ENCODE assay signal across 9 cellular contexts in genomic region chr21:46298083-46298412, GRCh38. TPM values are rescaled to one million over a fixed set of nuclear protein-coding genes. Genes with fewer than 3 reads are reported as not detected.
DNase-seq lines count a peak whose midpoint lies in the region; ATAC-seq, FAIRE-seq and TF ChIP-seq lines count a peak whose summit lies in the region.
"Had no signal": no experiment of that assay in that cellular context is flagged by ENCODE, and none has a peak within 500 bp of the region (broad histone marks: within the 10 kb centered on the region; RNA-seq: fewer than 3 reads in every experiment).

No MANE protein-coding gene starts in this region.

- no peak for TF ChIP-seq POLR2A in H54 (IDR thresholded peaks at IDR 0.05; ENCODE audit: low read depth, low read length)

- H3K27ac ChIP-seq in tibial artery = peak overlapping the region; percentile 7 to 34

- ATAC-seq in activated T-cell treated with anti-CD3 and anti-CD28 coated beads, Interleukin-2, amount 50 U/mL, for 72 hours (replicated peaks in 1 of 2) = no peak
- ATAC-seq in memory B cell (ENCODE audit: low read depth) = no peak

- no peak for DNase-seq in activated T-cell treated with anti-CD3 and anti-CD28 coated beads, Interleukin-2, amount 50 U/mL, for 72 hours
- no peak for DNase-seq in activated T-cell treated with anti-CD3 and anti-CD28 coated beads, Interleukin-2, amount 50 U/mL, for 48 hours
- no peak for DNase-seq in chondrocyte (ENCODE audit: low spot score)
- DNase-seq in memory B cell (ENCODE audit: low spot score in 2 of 2) = no peak
- no peak for DNase-seq in tibial artery
- DNase-seq in middle frontal gyrus (ENCODE audit: extremely low spot score, low spot score) = no peak
- DNase-seq in H54 (ENCODE audit: insufficient read length, low spot score) = no peak
- DNase-seq in amniotic stem cell (lab: John Stamatoyannopoulos, UW) = no peak
- DNase-seq: stimulated activated naive CD4-positive, alpha-beta T cell treated with Interleukin-2 at 50 U/mL for 16 hours had no signal

- no peaks in the 10 kb centered on the region for H3K9me3 ChIP-seq in tibial artery

- H3K4me3 ChIP-seq in tibial artery = peak overlapping the region; percentile 41 to 58

- H3K4me1 ChIP-seq in tibial artery = peaks cover 0 to 12% (median 11%) of the 10 kb centered on the region in 4 donors

- H3K36me3 Mint-ChIP-seq in activated T-cell treated with anti-CD3 and anti-CD28 coated beads, Interleukin-2, amount 50 U/mL, for 72 hours (ENCODE audit: insufficient read depth in 2 of 2) = peaks cover 5 to 15% of the 10 kb centered on the region in 2 donors
- H3K36me3 Mint-ChIP-seq in chondrocyte (ENCODE audit: low read depth) (no peaks in the 10 kb centered on the region), memory B cell (no peaks in the 10 kb centered on the region)

- H3K27me3 ChIP-seq in tibial artery = peaks cover 0 to 18% of the 10 kb centered on the region in 2 donors

- H3K27ac Mint-ChIP-seq in activated T-cell treated with anti-CD3 and anti-CD28 coated beads, Interleukin-2, amount 50 U/mL, for 72 hours = no peak overlapping the region
- H3K27ac Mint-ChIP-seq in chondrocyte (ENCODE audit: unreplicated experiment) (peak overlapping the region; percentile 41), memory B cell (no peak overlapping the region)

- peaks cover 11% of the 10 kb centered on the region for H3K4me1 Mint-ChIP-seq in activated T-cell treated with anti-CD3 and anti-CD28 coated beads, Interleukin-2, amount 50 U/mL, for 72 hours (ENCODE audit: low read depth)
- H3K4me1 Mint-ChIP-seq in chondrocyte (ENCODE audit: low read depth) (peaks cover 14% of the 10 kb centered on the region), memory B cell (peaks cover 10% of the 10 kb centered on the region)

- no peaks in the 10 kb centered on the region for H3K9me3 Mint-ChIP-seq in activated T-cell treated with anti-CD3 and anti-CD28 coated beads, Interleukin-2, amount 50 U/mL, for 72 hours
- no peaks in the 10 kb centered on the region for H3K9me3 Mint-ChIP-seq in chondrocyte (ENCODE audit: low read depth)
- no peaks in the 10 kb centered on the region for H3K9me3 Mint-ChIP-seq in memory B cell

- TF ChIP-seq CTCF in chondrocyte (IDR thresholded peaks at IDR 0.05) = no peak
- TF ChIP-seq CTCF in tibial artery (IDR thresholded peaks at IDR 0.05) = no peak

- FAIRE-seq in H54 (lab: Jason Lieb, UNC) = no peak

- intact Hi-C loops in tibial artery (cut with DNase I; ENCODE audit: low total_unique reads) = no loop called here

- H3K27me3 Mint-ChIP-seq in activated T-cell treated with anti-CD3 and anti-CD28 coated beads, Interleukin-2, amount 50 U/mL, for 72 hours (ENCODE audit: low read depth) = peaks cover 5% of the 10 kb centered on the region
- no peaks in the 10 kb centered on the region for H3K27me3 Mint-ChIP-seq in chondrocyte (ENCODE audit: low read depth)
- H3K27me3 Mint-ChIP-seq in memory B cell = no peaks in the 10 kb centered on the region

- peaks cover 0 to 19% (median 0%) of the 10 kb centered on the region in 3 donors for H3K36me3 ChIP-seq in tibial artery

- H3K4me3 Mint-ChIP-seq in activated T-cell treated with anti-CD3 and anti-CD28 coated beads, Interleukin-2, amount 50 U/mL, for 72 hours = peak overlapping the region; percentile 70 to 75
- peak overlapping the region; percentile 35 for H3K4me3 Mint-ChIP-seq in chondrocyte (ENCODE audit: unreplicated experiment)
- peak overlapping the region; percentile 78 for H3K4me3 Mint-ChIP-seq in memory B cell

RNA-seq across cellular contexts. Expression of gene YBEY, which starts 11.9 kb away (rescaled TPM):
- total RNA-seq in activated T-cell treated with anti-CD3 and anti-CD28 coated beads, Interleukin-2, amount 50 U/mL, for 72 hours = 10 to 100 TPM; 22.3 to 25.7 TPM
- 10.6 to 16.0 TPM (median 13.1 TPM) in 3 replicates for total RNA-seq in chondrocyte

RNA-seq across cellular contexts. Expression of gene MCM3AP, which starts 12.6 kb away (rescaled TPM):
- 100 to 1,000 TPM; 120 to 121 TPM for total RNA-seq in activated T-cell treated with anti-CD3 and anti-CD28 coated beads, Interleukin-2, amount 50 U/mL, for 72 hours
- total RNA-seq in chondrocyte = 86.4 to 106 TPM (median 87.2 TPM) in 3 replicates

RNA-seq across cellular contexts. Expression of gene C21orf58, which starts 25.6 kb away (rescaled TPM):
- 10 to 100 TPM; 37.5 to 39.8 TPM for total RNA-seq in activated T-cell treated with anti-CD3 and anti-CD28 coated beads, Interleukin-2, amount 50 U/mL, for 72 hours
- 5.0 to 13.9 TPM (median 5.6 TPM) in 3 replicates for total RNA-seq in chondrocyte

RNA-seq across cellular contexts. Expression of gene PCNT, which starts 25.9 kb away (rescaled TPM):
- total RNA-seq in activated T-cell treated with anti-CD3 and anti-CD28 coated beads, Interleukin-2, amount 50 U/mL, for 72 hours = 10 to 100 TPM; 69.6 to 83.5 TPM
- 29.9 to 41.0 TPM (median 37.3 TPM) in 3 replicates for total RNA-seq in chondrocyte
